In genomic region chr3:5707794-5708193, GRCh38 we compare ENCODE assay signal across 1 cellular context.
TF ChIP-seq lines count a peak whose summit lies in the region.

No MANE protein-coding gene starts in this region.

TF ChIP-seq in SK-N-SH treated with all-trans-retinoic acid at 6 μM for 48 hours, 23 proteins besides CTCF, POLR2A, EP300 and RAD21 (continued from another document):
- TF ChIP-seq PATZ1 (CRISPR knock-in tag; IDR thresholded peaks at IDR 0.05; ENCODE audit: borderline replicate concordance) (no peak), RARB (CRISPR knock-in tag; IDR thresholded peaks at IDR 0.05) (no peak), ARNTL (CRISPR knock-in tag; IDR thresholded peaks at IDR 0.05; ENCODE audit: borderline replicate concordance, low read depth) (no peak), ZNF8 (CRISPR knock-in tag; IDR thresholded peaks at IDR 0.05) (no peak), ESRRG (CRISPR knock-in tag; IDR thresholded peaks at IDR 0.05) (no peak), ZNF565 (CRISPR knock-in tag; conservative IDR thresholded peaks at IDR 0.05; ENCODE audit: low read depth) (no peak), ZFP30 (CRISPR knock-in tag; IDR thresholded peaks at IDR 0.05) (no peak), ISL1 (CRISPR knock-in tag; IDR thresholded peaks at IDR 0.05) (no peak), TSHZ2 (CRISPR knock-in tag; IDR thresholded peaks at IDR 0.05) (no peak), SNAI2 (CRISPR knock-in tag; IDR thresholded peaks at IDR 0.05) (no peak), TOX (CRISPR knock-in tag; IDR thresholded peaks at IDR 0.05; ENCODE audit: borderline replicate concordance) (no peak)
